8 cellular contexts compared by ENCODE assay signal in genomic region chr1:46300673-46301405, GRCh38. TPM values are rescaled to one million over a fixed set of nuclear protein-coding genes. Genes with fewer than 3 reads are reported as not detected.
DNase-seq lines count a peak whose midpoint lies in the region; ATAC-seq, FAIRE-seq and TF ChIP-seq lines count a peak whose summit lies in the region.

No MANE protein-coding gene starts in this region.

- H3K36me3 ChIP-seq in DOHH2 (ENCODE audit: control insufficient read depth, low read length), result peaks cover 73% of the 10 kb centered on the region
- H3K36me3 ChIP-seq in esophagus muscularis mucosa, result peaks cover 20 to 23% (median 21%) of the 10 kb centered on the region in 4 donors
- peaks cover 0 to 22% (median 3%) of the 10 kb centered on the region in 3 donors for H3K36me3 ChIP-seq in pancreas

- ATAC-seq in pancreas, result no peak
- ATAC-seq in GM21576 (IDR thresholded peaks at IDR 0.05; ENCODE audit: unreplicated experiment), result no peak
- ATAC-seq in HG03175 (IDR thresholded peaks at IDR 0.05; ENCODE audit: unreplicated experiment), result no peak
- ATAC-seq in GM19023 (IDR thresholded peaks at IDR 0.05; ENCODE audit: unreplicated experiment), result no peak

- H3K4me2 ChIP-seq in DOHH2 (ENCODE audit: low read length), result peak overlapping the region; percentile 92

- peak; percentile 17 for DNase-seq in RPMI8226
- DNase-seq in esophagus muscularis mucosa (ENCODE audit: extremely low spot score), result no peak
- DNase-seq in pancreas, result no peak
- DNase-seq in hypothalamus (lab: John Stamatoyannopoulos, UW), result no peak

- 16% methylated on average over 6 of the region's 6 CpGs for WGBS in esophagus muscularis mucosa
- WGBS in pancreas, 2 donors, result 33 to 47% methylated on average over 6 of the region's 6 CpGs

- no peak for TF ChIP-seq POLR2A in esophagus muscularis mucosa (IDR thresholded peaks at IDR 0.05; ENCODE audit: low read depth)

- H3K9me2 ChIP-seq in DOHH2 (replicated peaks; ENCODE audit: control insufficient read depth, low read length), result no peaks in the 10 kb centered on the region

- no peak for FAIRE-seq in pancreas (lab: Jason Lieb, UNC)

- peak overlapping the region; percentile 81 for H3K4me3 ChIP-seq in DOHH2 (ENCODE audit: low read length)
- peak overlapping the region; percentile 75 to 99 (median 83) for H3K4me3 ChIP-seq in esophagus muscularis mucosa
- peak overlapping the region in 3 of 4 donors; percentile 80 to 97 (median 86) for H3K4me3 ChIP-seq in pancreas

- TF ChIP-seq EP300 in esophagus muscularis mucosa (IDR thresholded peaks at IDR 0.05), result no peak

- TF ChIP-seq CTCF in DOHH2 (IDR thresholded peaks at IDR 0.05; ENCODE audit: low read depth, low read length, poor library complexity, severe bottlenecking) (no peak), esophagus muscularis mucosa (IDR thresholded peaks at IDR 0.05) (no peak), pancreas (IDR thresholded peaks at IDR 0.05) (no peak)

- no peak overlapping the region for H3K27ac ChIP-seq in DOHH2 (ENCODE audit: low read depth, low read length)
- H3K27ac ChIP-seq in esophagus muscularis mucosa (replicated peaks in 1 of 4), result peak overlapping the region; percentile 97 to 100 (median 98)
- H3K27ac ChIP-seq in pancreas, result peak overlapping the region; percentile 83 to 97 (median 96)

- peaks cover 3% of the 10 kb centered on the region for H3F3A ChIP-seq in DOHH2 (ENCODE audit: control insufficient read depth, insufficient read depth)

- H3K9me3 ChIP-seq in DOHH2 (ENCODE audit: control insufficient read depth, insufficient read depth, low read length) (no peaks in the 10 kb centered on the region), esophagus muscularis mucosa (no peaks in the 10 kb centered on the region), pancreas (no peaks in the 10 kb centered on the region)

- peaks cover 84% of the 10 kb centered on the region for H3K79me2 ChIP-seq in DOHH2 (ENCODE audit: control insufficient read depth, low read length)

- H3K4me1 ChIP-seq in DOHH2 (ENCODE audit: control insufficient read depth, low read length), result peaks cover 14% of the 10 kb centered on the region
- peaks cover 49 to 63% (median 56%) of the 10 kb centered on the region in 4 donors for H3K4me1 ChIP-seq in esophagus muscularis mucosa
- H3K4me1 ChIP-seq in pancreas, result peaks cover 4 to 32% (median 25%) of the 10 kb centered on the region in 3 donors

- intact Hi-C loops in esophagus muscularis mucosa (cut with DNase I), result no loop called here
- intact Hi-C loops in pancreas (cut with DNase I), result no loop called here

- H3K27me3 ChIP-seq in DOHH2 (ENCODE audit: control insufficient read depth, low read length), result no peaks in the 10 kb centered on the region
- H3K27me3 ChIP-seq in esophagus muscularis mucosa, result no peaks in the 10 kb centered on the region
- H3K27me3 ChIP-seq in pancreas, result no peaks in the 10 kb centered on the region

- peaks cover 14% of the 10 kb centered on the region; the same call in 1 of the 2 replicates for H4K20me1 ChIP-seq in DOHH2 (ENCODE audit: control insufficient read depth, insufficient read depth, low read depth, low read length)

RNA-seq across cellular contexts. Expression of gene LRRC41, which starts 2.6 kb away (rescaled TPM):
- total RNA-seq in esophagus muscularis mucosa (10 to 100 TPM; 59.0 to 81.1 (median 75.8) TPM), pancreas (10 to 100 TPM; 20.9 to 31.3 (median 26.2) TPM)
- 10 to 100 TPM; 19.8 to 30.3 TPM for polyA plus RNA-seq in pancreas

RNA-seq across cellular contexts. Expression of gene UQCRH, which starts 2.7 kb away (rescaled TPM):
- total RNA-seq in esophagus muscularis mucosa, result 100 to 1,000 TPM; 148 to 412 (median 283) TPM
- 10 to 100 TPM; 51.8 to 83.1 (median 69.2) TPM for total RNA-seq in pancreas
- 100 to 1,000 TPM; 141 to 183 TPM for polyA plus RNA-seq in pancreas

RNA-seq across cellular contexts. Expression of gene NSUN4, which starts 39.8 kb away (rescaled TPM):
- total RNA-seq in esophagus muscularis mucosa, result 10 to 100 TPM; 14.5 to 20.7 (median 16.2) TPM
- 10 to 100 TPM in 5 of 6 donors, 1 to 10 TPM in 1; 9.0 to 16.4 (median 11.5) TPM for total RNA-seq in pancreas
- 1 to 10 TPM; 8.1 to 9.4 TPM for polyA plus RNA-seq in pancreas

RNA-seq across cellular contexts. Expression of gene RAD54L, which starts 53.3 kb away (rescaled TPM):
- total RNA-seq in esophagus muscularis mucosa, result 1 to 10 TPM in 1 of 4 donors, not detected in 3; 1.2 TPM
- total RNA-seq in pancreas, result under 1 TPM in 5 of 6 donors, not detected in 1; 0.39 to 0.66 (median 0.43) TPM
- polyA plus RNA-seq in pancreas, result under 1 TPM; 0.23 to 0.61 TPM
